ENCODE assay signal across 19 cellular contexts in genomic region chr11:109237636-109238035, GRCh38.
"Had no signal": no experiment of that assay in that cellular context is flagged by ENCODE, and none has a peak within 500 bp of the region (broad histone marks: within the 10 kb centered on the region; RNA-seq: fewer than 3 reads in every experiment).

No MANE protein-coding gene starts in this region.

- H3K27ac ChIP-seq: left ventricle myocardium inferior, lower lobe of right lung, neutrophil, psoas muscle, right atrium auricular region, sigmoid colon, skin epidermis, stomach, thoracic aorta, transverse colon had no signal

- DNase-seq: effector memory CD4-positive, alpha-beta T cell; glutamatergic neuron; left cardiac atrium; left ventricle myocardium inferior; lower lobe of right lung; midbrain; naive thymus-derived CD4-positive, alpha-beta T cell; psoas muscle; sigmoid colon; stimulated activated CD4-positive, alpha-beta T cell treated with anti-CD3 and anti-CD28 coated beads, Interleukin-2, amount 100 ng/mL, for 24 hours; stimulated activated CD4-positive, alpha-beta T cell treated with anti-CD3 and anti-CD28 coated beads, Interleukin-4, amount 100 ng/mL, for 4 hours; stimulated activated naive CD4-positive, alpha-beta T cell; stomach; substantia nigra; transverse colon had no signal

- H3K4me1 ChIP-seq: left ventricle myocardium inferior, lower lobe of right lung, psoas muscle, right atrium auricular region, sigmoid colon, stomach, transverse colon had no signal

- H3K36me3 ChIP-seq: left ventricle myocardium inferior, lower lobe of right lung, neutrophil, right atrium auricular region, sigmoid colon, stomach, thoracic aorta, transverse colon had no signal

- H3K9me3 ChIP-seq: left ventricle myocardium inferior, lower lobe of right lung, neutrophil, right atrium auricular region, sigmoid colon, thoracic aorta, transverse colon had no signal

- ATAC-seq: left cardiac atrium; lower lobe of right lung; naive thymus-derived CD4-positive, alpha-beta T cell; psoas muscle had no signal

- H3K4me3 ChIP-seq: left ventricle myocardium inferior, lower lobe of right lung, psoas muscle, right atrium auricular region, sigmoid colon, skin epidermis, stomach, thoracic aorta, transverse colon had no signal

- H3K27me3 ChIP-seq: neutrophil, right atrium auricular region, sigmoid colon, stomach, transverse colon had no signal
